ENCODE assay signal across 1 cellular context in the genomic region with DNA sequence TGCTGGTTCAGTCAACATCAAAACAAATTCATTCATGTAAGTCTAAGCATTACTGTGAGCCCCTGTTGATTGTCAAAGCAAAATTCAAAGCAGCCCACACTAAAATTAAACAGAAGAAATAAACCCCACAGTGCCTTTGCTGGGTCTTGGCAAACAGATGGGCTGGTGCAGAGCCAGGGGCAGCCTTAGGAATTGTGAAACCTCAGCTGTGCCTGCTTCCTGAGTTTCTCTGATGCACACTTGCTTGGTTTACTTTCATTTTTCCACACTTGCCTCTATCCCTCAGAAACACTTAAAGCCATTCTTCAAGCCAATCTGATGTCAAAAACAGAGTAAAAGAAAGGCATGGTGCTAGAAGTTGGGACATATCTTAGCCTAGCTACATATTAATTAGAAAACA.
TF ChIP-seq lines count a peak whose summit lies in the region.

No MANE protein-coding gene starts in this region.

TF ChIP-seq in HEK293, 187 proteins besides CTCF, POLR2A, EP300 and RAD21 (continued from another document):
- TF ChIP-seq, protein P1, sequence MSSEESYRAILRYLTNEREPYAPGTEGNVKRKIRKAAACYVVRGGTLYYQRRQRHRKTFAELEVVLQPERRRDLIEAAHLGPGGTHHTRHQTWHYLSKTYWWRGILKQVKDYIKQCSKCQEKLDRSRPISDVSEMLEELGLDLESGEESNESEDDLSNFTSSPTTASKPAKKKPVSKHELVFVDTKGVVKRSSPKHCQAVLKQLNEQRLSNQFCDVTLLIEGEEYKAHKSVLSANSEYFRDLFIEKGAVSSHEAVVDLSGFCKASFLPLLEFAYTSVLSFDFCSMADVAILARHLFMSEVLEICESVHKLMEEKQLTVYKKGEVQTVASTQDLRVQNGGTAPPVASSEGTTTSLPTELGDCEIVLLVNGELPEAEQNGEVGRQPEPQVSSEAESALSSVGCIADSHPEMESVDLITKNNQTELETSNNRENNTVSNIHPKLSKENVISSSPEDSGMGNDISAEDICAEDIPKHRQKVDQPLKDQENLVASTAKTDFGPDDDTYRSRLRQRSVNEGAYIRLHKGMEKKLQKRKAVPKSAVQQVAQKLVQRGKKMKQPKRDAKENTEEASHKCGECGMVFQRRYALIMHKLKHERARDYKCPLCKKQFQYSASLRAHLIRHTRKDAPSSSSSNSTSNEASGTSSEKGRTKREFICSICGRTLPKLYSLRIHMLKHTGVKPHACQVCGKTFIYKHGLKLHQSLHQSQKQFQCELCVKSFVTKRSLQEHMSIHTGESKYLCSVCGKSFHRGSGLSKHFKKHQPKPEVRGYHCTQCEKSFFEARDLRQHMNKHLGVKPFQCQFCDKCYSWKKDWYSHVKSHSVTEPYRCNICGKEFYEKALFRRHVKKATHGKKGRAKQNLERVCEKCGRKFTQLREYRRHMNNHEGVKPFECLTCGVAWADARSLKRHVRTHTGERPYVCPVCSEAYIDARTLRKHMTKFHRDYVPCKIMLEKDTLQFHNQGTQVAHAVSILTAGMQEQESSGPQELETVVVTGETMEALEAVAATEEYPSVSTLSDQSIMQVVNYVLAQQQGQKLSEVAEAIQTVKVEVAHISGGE (tag by site-specific recombination; conservative IDR thresholded peaks at IDR 0.05; ENCODE audit: low read depth), result no peak
TF ChIP-seq in HEK293: peak in this region for 2.
